ENCODE assay signal across 20 cellular contexts in genomic region chr7:104789780-104790179, GRCh38.
"Had no signal": no experiment of that assay in that cellular context is flagged by ENCODE, and none has a peak within 500 bp of the region (broad histone marks: within the 10 kb centered on the region; RNA-seq: fewer than 3 reads in every experiment).

No MANE protein-coding gene starts in this region.

- ATAC-seq: SK-N-SH treated with all-trans-retinoic acid at 6 μM for 48 hours had no signal

- H3K4me2 ChIP-seq: KMS-11 had no signal

- DNase-seq: Kasumi-1, MM.1S, NCI-H1092 treated with DMSO at 0.1 percent for 48 hours, NCI-H1436, NCI-H187, NCI-H2029, NCI-H2081 treated with DMSO at 0.1 percent for 48 hours, NCI-H2227 treated with DMSO at 0.1 percent for 48 hours, NCI-H446, NCI-H510A, NCI-H524 treated with DMSO at 0.1 percent for 48 hours, NCI-H774, RPMI8226, SHP77, T-helper 1 cell had no signal

- FAIRE-seq: HTR-8/SVneo, RCC 7860 had no signal

- H3K27ac ChIP-seq: HL-60, KMS-11 had no signal

- H3K9ac ChIP-seq: KMS-11 had no signal
